In genomic region chr1:207751790-207752455, GRCh38 we compare ENCODE assay signal across 1 cellular context.
A peak's percentile ranks its signal among the peaks of the same experiment; 100 is the strongest.
TF ChIP-seq lines count a peak whose summit lies in the region.

Gene CD46, plus strand, starts transcription at chr1:207752054. Its CDS starts 159 bp downstream, at chr1:207752213.

TF ChIP-seq in K562, 482 proteins besides CTCF, POLR2A, EP300 and RAD21 (continued from another document and continues in another):
- TF ChIP-seq CUX1 (CRISPR knock-in tag; IDR thresholded peaks at IDR 0.05) (no peak), MXI1 (IDR thresholded peaks at IDR 0.05; ENCODE audit: low read depth, low read length) (peak; percentile 65), CTBP1 (IDR thresholded peaks at IDR 0.05; ENCODE audit: borderline replicate concordance) (peak; percentile 73; the same call in 1 of the 2 replicates), ZNF77 (CRISPR knock-in tag; IDR thresholded peaks at IDR 0.05) (no peak), HMG20B (CRISPR knock-in tag; IDR thresholded peaks at IDR 0.05) (no peak), ZKSCAN3 (CRISPR knock-in tag; IDR thresholded peaks at IDR 0.05) (no peak), KLF1 (tag; IDR thresholded peaks at IDR 0.05) (0 out of 2 replicates have a peak, but pooled peaks have one; percentile 51), ZNF24 (IDR thresholded peaks at IDR 0.05) (no peak), PHB (CRISPR knock-in tag; IDR thresholded peaks at IDR 0.05) (no peak), KAT8 (IDR thresholded peaks at IDR 0.05; ENCODE audit: low read depth) (no peak), RAD51 (IDR thresholded peaks at IDR 0.05; ENCODE audit: borderline replicate concordance, low read depth) (peak; percentile 90), ZBTB26 (CRISPR knock-in tag; IDR thresholded peaks at IDR 0.05) (no peak), ZNF134 (CRISPR knock-in tag; conservative IDR thresholded peaks at IDR 0.05) (no peak), NR3C1 (CRISPR knock-in tag; IDR thresholded peaks at IDR 0.05) (no peak), ZNF384 (IDR thresholded peaks at IDR 0.05; ENCODE audit: low read depth, low read length) (no peak), TRIM28 (IDR thresholded peaks at IDR 0.05) (no peak; the same call in 1 of the 2 replicates), ZBTB8A (IDR thresholded peaks at IDR 0.05; ENCODE audit: partially characterized antibody) (no peak), NCOA1 (IDR thresholded peaks at IDR 0.05; ENCODE audit: low read depth) (peak; percentile 19; the same call in 1 of the 2 replicates), KDM2B (CRISPR knock-in tag; IDR thresholded peaks at IDR 0.05) (no peak), FOXJ3 (CRISPR knock-in tag; IDR thresholded peaks at IDR 0.05) (no peak), IFI16 (CRISPR knock-in tag; IDR thresholded peaks at IDR 0.05) (no peak), TRIM25 (IDR thresholded peaks at IDR 0.05; ENCODE audit: borderline replicate concordance) (no peak), NR2C1 (IDR thresholded peaks at IDR 0.05) (peak; percentile 84), NR2C1 (tag; IDR thresholded peaks at IDR 0.05) (peak; percentile 89), SIX5 (IDR thresholded peaks at IDR 0.05; ENCODE audit: borderline replicate concordance in 1 of 2, insufficient read depth in 1 of 2, low read depth in 1 of 2, low read length in 2 of 2) (no peak), PRMT5 (CRISPR knock-in tag; IDR thresholded peaks at IDR 0.05) (no peak), FIP1L1 (IDR thresholded peaks at IDR 0.05; ENCODE audit: low read depth, low read length, poor library complexity, severe bottlenecking) (peak; percentile 73), GMEB1 (CRISPR knock-in tag; IDR thresholded peaks at IDR 0.05) (no peak), ZNF57 (CRISPR knock-in tag; IDR thresholded peaks at IDR 0.05) (no peak), ZNF778 (CRISPR knock-in tag; IDR thresholded peaks at IDR 0.05) (no peak), ZNF280A (IDR thresholded peaks at IDR 0.05; ENCODE audit: low read depth, partially characterized antibody) (no peak), MIER1 (IDR thresholded peaks at IDR 0.05; ENCODE audit: low read depth) (no peak), ZNF766 (CRISPR knock-in tag; conservative IDR thresholded peaks at IDR 0.05) (no peak; the same call in 1 of the 2 replicates), FOXK2 (conservative IDR thresholded peaks at IDR 0.05 in 1 of 2, IDR thresholded peaks at IDR 0.05 in 1 of 2; ENCODE audit: low read depth in 2 of 2) (peak; percentile 47 to 75; a peak in 3 of 4 replicates), ZNF124 (CRISPR knock-in tag; IDR thresholded peaks at IDR 0.05) (no peak), ZFP36 (IDR thresholded peaks at IDR 0.05; ENCODE audit: low read depth, low read length, partially characterized antibody) (peak; percentile 25), SIN3B (IDR thresholded peaks at IDR 0.05; ENCODE audit: low read depth) (peak; percentile 67; the same call in 1 of the 2 replicates), ZNF121 (CRISPR knock-in tag; conservative IDR thresholded peaks at IDR 0.05) (no peak), HNRNPK (IDR thresholded peaks at IDR 0.05; ENCODE audit: low read depth, low read length, poor library complexity, severe bottlenecking) (no peak), KDM5B (IDR thresholded peaks at IDR 0.05; ENCODE audit: insufficient replicate concordance, low read depth, low read length) (peak; percentile 91), ZNF431 (CRISPR knock-in tag; IDR thresholded peaks at IDR 0.05) (no peak), ILK (tag; IDR thresholded peaks at IDR 0.05; ENCODE audit: borderline replicate concordance, low read depth) (no peak), HBP1 (CRISPR knock-in tag; IDR thresholded peaks at IDR 0.05) (no peak), CREM (IDR thresholded peaks at IDR 0.05; ENCODE audit: low read depth) (peak; percentile 90), ZNF644 (tag; IDR thresholded peaks at IDR 0.05; ENCODE audit: low read depth) (0 out of 2 replicates have a peak, but pooled peaks have one; percentile 48), MTF1 (CRISPR knock-in tag; IDR thresholded peaks at IDR 0.05; ENCODE audit: borderline replicate concordance) (no peak)
- TF ChIP-seq, protein P1, sequence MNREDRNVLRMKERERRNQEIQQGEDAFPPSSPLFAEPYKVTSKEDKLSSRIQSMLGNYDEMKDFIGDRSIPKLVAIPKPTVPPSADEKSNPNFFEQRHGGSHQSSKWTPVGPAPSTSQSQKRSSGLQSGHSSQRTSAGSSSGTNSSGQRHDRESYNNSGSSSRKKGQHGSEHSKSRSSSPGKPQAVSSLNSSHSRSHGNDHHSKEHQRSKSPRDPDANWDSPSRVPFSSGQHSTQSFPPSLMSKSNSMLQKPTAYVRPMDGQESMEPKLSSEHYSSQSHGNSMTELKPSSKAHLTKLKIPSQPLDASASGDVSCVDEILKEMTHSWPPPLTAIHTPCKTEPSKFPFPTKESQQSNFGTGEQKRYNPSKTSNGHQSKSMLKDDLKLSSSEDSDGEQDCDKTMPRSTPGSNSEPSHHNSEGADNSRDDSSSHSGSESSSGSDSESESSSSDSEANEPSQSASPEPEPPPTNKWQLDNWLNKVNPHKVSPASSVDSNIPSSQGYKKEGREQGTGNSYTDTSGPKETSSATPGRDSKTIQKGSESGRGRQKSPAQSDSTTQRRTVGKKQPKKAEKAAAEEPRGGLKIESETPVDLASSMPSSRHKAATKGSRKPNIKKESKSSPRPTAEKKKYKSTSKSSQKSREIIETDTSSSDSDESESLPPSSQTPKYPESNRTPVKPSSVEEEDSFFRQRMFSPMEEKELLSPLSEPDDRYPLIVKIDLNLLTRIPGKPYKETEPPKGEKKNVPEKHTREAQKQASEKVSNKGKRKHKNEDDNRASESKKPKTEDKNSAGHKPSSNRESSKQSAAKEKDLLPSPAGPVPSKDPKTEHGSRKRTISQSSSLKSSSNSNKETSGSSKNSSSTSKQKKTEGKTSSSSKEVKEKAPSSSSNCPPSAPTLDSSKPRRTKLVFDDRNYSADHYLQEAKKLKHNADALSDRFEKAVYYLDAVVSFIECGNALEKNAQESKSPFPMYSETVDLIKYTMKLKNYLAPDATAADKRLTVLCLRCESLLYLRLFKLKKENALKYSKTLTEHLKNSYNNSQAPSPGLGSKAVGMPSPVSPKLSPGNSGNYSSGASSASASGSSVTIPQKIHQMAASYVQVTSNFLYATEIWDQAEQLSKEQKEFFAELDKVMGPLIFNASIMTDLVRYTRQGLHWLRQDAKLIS (CRISPR knock-in tag; IDR thresholded peaks at IDR 0.05) = peak; percentile 94
- TF ChIP-seq, protein P2, sequence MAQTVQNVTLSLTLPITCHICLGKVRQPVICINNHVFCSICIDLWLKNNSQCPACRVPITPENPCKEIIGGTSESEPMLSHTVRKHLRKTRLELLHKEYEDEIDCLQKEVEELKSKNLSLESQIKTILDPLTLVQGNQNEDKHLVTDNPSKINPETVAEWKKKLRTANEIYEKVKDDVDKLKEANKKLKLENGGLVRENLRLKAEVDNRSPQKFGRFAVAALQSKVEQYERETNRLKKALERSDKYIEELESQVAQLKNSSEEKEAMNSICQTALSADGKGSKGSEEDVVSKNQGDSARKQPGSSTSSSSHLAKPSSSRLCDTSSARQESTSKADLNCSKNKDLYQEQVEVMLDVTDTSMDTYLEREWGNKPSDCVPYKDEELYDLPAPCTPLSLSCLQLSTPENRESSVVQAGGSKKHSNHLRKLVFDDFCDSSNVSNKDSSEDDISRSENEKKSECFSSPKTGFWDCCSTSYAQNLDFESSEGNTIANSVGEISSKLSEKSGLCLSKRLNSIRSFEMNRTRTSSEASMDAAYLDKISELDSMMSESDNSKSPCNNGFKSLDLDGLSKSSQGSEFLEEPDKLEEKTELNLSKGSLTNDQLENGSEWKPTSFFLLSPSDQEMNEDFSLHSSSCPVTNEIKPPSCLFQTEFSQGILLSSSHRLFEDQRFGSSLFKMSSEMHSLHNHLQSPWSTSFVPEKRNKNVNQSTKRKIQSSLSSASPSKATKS (CRISPR knock-in tag; IDR thresholded peaks at IDR 0.05) = no peak
- TF ChIP-seq, protein P3, sequence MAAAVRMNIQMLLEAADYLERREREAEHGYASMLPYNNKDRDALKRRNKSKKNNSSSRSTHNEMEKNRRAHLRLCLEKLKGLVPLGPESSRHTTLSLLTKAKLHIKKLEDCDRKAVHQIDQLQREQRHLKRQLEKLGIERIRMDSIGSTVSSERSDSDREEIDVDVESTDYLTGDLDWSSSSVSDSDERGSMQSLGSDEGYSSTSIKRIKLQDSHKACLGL (CRISPR knock-in tag; IDR thresholded peaks at IDR 0.05; ENCODE audit: borderline replicate concordance, poor library complexity, severe bottlenecking) = no peak
